ENCODE assay signal across 9 cellular contexts in the genomic region with DNA sequence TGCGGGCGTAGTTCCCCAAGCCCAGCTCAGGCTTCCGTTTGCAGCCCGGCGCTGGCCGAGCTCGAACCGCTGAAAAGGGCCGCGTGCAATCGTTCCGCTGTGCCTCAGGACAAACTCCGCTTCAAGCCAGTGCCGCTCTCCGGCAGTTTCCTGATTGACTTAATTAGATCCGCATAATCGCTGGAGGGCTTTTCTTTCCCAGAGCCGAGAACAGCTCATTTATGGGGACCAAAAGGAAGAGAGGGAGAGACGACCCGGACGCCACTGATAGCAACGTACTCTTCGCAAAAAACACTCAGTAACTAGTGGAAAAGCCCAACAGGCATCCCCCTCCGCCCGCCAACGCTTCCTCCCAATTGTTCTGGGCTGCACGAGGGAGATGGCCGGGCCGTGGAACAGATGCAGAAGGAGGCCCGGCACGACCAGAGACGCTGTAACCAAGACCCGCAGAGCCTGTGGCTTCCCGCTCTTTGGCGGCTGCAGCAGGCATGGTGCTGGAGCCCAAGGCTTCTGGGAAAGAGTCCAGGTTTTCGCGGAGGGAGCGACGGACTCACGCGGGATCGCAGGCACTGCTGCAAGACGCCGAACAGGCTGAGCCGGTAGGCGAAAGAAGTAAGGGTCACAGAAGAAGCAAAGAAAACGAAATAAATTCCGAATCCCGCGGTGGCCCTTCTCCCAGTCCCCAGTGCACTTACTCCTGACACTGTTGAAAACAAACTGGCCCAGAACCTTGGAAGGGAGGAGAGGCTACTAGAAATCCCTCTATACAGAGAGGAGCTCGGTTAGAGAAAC. TPM values are rescaled to one million over a fixed set of nuclear protein-coding genes. Genes with fewer than 3 reads are reported as not detected.
DNase-seq lines count a peak whose midpoint lies in the region; ATAC-seq and TF ChIP-seq lines count a peak whose summit lies in the region.
"Had no signal": no experiment of that assay in that cellular context is flagged by ENCODE, and none has a peak within 500 bp of the region (broad histone marks: within the 10 kb centered on the region; RNA-seq: fewer than 3 reads in every experiment).

No MANE protein-coding gene starts in this region.

- H3K4me3 Mint-ChIP-seq in activated T-helper 17 cell treated with anti-CD3 and anti-CD28 coated beads, Interleukin-2, amount 50 U/mL, for 72 hours, result peak overlapping the region; percentile 25
- peak overlapping the region; percentile 23 for H3K4me3 Mint-ChIP-seq in progenitor cell of endocrine pancreas (ENCODE audit: low read depth)

- ATAC-seq in activated T-helper 17 cell treated with anti-CD3 and anti-CD28 coated beads, Interleukin-2, amount 50 U/mL, for 72 hours (replicated peaks), result no peak
- ATAC-seq in heart left ventricle (no peak), GM18867 (IDR thresholded peaks at IDR 0.05; ENCODE audit: unreplicated experiment) (no peak)

- H3K36me3 ChIP-seq in heart left ventricle, result no peaks in the 10 kb centered on the region

- peaks cover 25% of the 10 kb centered on the region for H3K36me3 Mint-ChIP-seq in activated T-helper 17 cell treated with anti-CD3 and anti-CD28 coated beads, Interleukin-2, amount 50 U/mL, for 72 hours (ENCODE audit: low read depth)
- no peaks in the 10 kb centered on the region for H3K36me3 Mint-ChIP-seq in progenitor cell of endocrine pancreas (ENCODE audit: insufficient read depth)

- H3K9me3 Mint-ChIP-seq in activated T-helper 17 cell treated with anti-CD3 and anti-CD28 coated beads, Interleukin-2, amount 50 U/mL, for 72 hours, result no peaks in the 10 kb centered on the region
- no peaks in the 10 kb centered on the region for H3K9me3 Mint-ChIP-seq in progenitor cell of endocrine pancreas (ENCODE audit: low read depth)

- peaks cover 9% of the 10 kb centered on the region for H3K4me1 Mint-ChIP-seq in activated T-helper 17 cell treated with anti-CD3 and anti-CD28 coated beads, Interleukin-2, amount 50 U/mL, for 72 hours
- peaks cover 10% of the 10 kb centered on the region for H3K4me1 Mint-ChIP-seq in progenitor cell of endocrine pancreas (ENCODE audit: low read depth)

- WGBS in heart left ventricle, 4 donors, result 5 to 23% (median 8%) methylated on average over 40 to 51 of the region's 51 CpGs

- H3K27me3 ChIP-seq in heart left ventricle, result peaks cover 29 to 98% (median 80%) of the 10 kb centered on the region in 9 donors

- intact Hi-C loops in heart left ventricle (cut with DNase I), result loop anchor here in 9 of 10 donors (5.0 kb wide), 2 partner anchors 278 to 293 kb away; no protein-coding TSS in a partner anchor

- DNase-seq in ELF-1 (ENCODE audit: low read depth, low spot score), result peak; percentile 79
- DNase-seq in heart left ventricle, result peak; percentile 39 to 78 (median 55)
- DNase-seq in progenitor cell of endocrine pancreas (ENCODE audit: low spot score, unreplicated experiment), result no peak
- no peak for DNase-seq in NCI-H526 (lab: John Stamatoyannopoulos, UW)
- DNase-seq in OCI-M1 (lab: John Stamatoyannopoulos, UW), result no peak
- no peak for DNase-seq in SKM-1 (lab: John Stamatoyannopoulos, UW; ENCODE audit: unreplicated experiment)

- TF ChIP-seq CTCF in heart left ventricle (IDR thresholded peaks at IDR 0.05) (no peak), progenitor cell of endocrine pancreas (IDR thresholded peaks at IDR 0.05; ENCODE audit: unreplicated experiment) (no peak)

- peaks cover 4 to 60% (median 29%) of the 10 kb centered on the region in 12 donors for H3K4me1 ChIP-seq in heart left ventricle

- no peak overlapping the region for H3K27ac Mint-ChIP-seq in activated T-helper 17 cell treated with anti-CD3 and anti-CD28 coated beads, Interleukin-2, amount 50 U/mL, for 72 hours
- H3K27ac Mint-ChIP-seq in progenitor cell of endocrine pancreas, result peak overlapping the region; percentile 76

- no peak for TF ChIP-seq POLR2A in heart left ventricle (IDR thresholded peaks at IDR 0.05)

- peak overlapping the region in 10 of 12 donors; percentile 1 to 42 (median 18) for H3K4me3 ChIP-seq in heart left ventricle

- no peaks in the 10 kb centered on the region for H3K27me3 Mint-ChIP-seq in activated T-helper 17 cell treated with anti-CD3 and anti-CD28 coated beads, Interleukin-2, amount 50 U/mL, for 72 hours
- peaks cover 68% of the 10 kb centered on the region for H3K27me3 Mint-ChIP-seq in progenitor cell of endocrine pancreas

- no peaks in the 10 kb centered on the region for H3K9me3 ChIP-seq in heart left ventricle

- H3K27ac ChIP-seq in heart left ventricle, result no peak overlapping the region

RNA-seq across cellular contexts. Expression of a gene that starts 3.6 kb away (rescaled TPM):
- total RNA-seq in activated T-helper 17 cell treated with anti-CD3 and anti-CD28 coated beads, Interleukin-2, amount 50 U/mL, for 72 hours, result under 1 TPM; 0.19 to 0.29 TPM
- total RNA-seq in heart left ventricle (under 1 TPM in 5 of 9 donors, not detected in 4; 0.05 to 0.14 (median 0.12) TPM), progenitor cell of endocrine pancreas (0.05 TPM in 1 of 2 replicates, not detected in the other)
- under 1 TPM; 0.01 to 0.04 TPM for polyA plus RNA-seq in heart left ventricle

RNA-seq across cellular contexts. Expression of a gene that starts 18.2 kb away (rescaled TPM):
- not detected for total RNA-seq in activated T-helper 17 cell treated with anti-CD3 and anti-CD28 coated beads, Interleukin-2, amount 50 U/mL, for 72 hours
- not detected for total RNA-seq in heart left ventricle
- not detected for polyA plus RNA-seq in heart left ventricle
- not detected in 2 replicates for total RNA-seq in progenitor cell of endocrine pancreas
- total RNA-seq: M059J had no signal

Comparison
In these comparisons a context has a peak if more than half of its experiments do, and no peak if none do; other contexts are left out.
1. DNase-seq: peak in ELF-1 (single experiment) and heart left ventricle (5 of 5); none in progenitor cell of endocrine pancreas (single experiment), NCI-H526 (0 of 2), OCI-M1 (single experiment) and SKM-1 (single experiment).